Comparison of ENCODE assay signal across 17 cellular contexts in genomic region chr11:60977224-60977623, GRCh38. TPM values are rescaled to one million over a fixed set of nuclear protein-coding genes. Genes with fewer than 3 reads are reported as not detected.
DNase-seq lines count a peak whose midpoint lies in the region; ATAC-seq, FAIRE-seq and TF ChIP-seq lines count a peak whose summit lies in the region.
"Had no signal": no experiment of that assay in that cellular context is flagged by ENCODE, and none has a peak within 500 bp of the region (broad histone marks: within the 10 kb centered on the region; RNA-seq: fewer than 3 reads in every experiment).

No MANE protein-coding gene starts in this region.

- intact Hi-C loops in HepG2 (cut with micrococcal nuclease; ENCODE audit: unreplicated experiment) (no loop called here), right lobe of liver (cut with DNase I) (no loop called here), PC-3 (cut with micrococcal nuclease) (no loop called here)
- intact Hi-C loops in activated CD4-positive, alpha-beta memory T cell treated with anti-CD3 and anti-CD28 coated beads for 36 hours (cut with micrococcal nuclease): no loop called here

- no peak overlapping the region for H3K4me2 ChIP-seq in HepG2 (ENCODE audit: low read depth, low read length)
- H3K4me2 ChIP-seq in PC-3 (ENCODE audit: low read length): no peak overlapping the region

- no peak for TF ChIP-seq POLR2A in HepG2 (IDR thresholded peaks at IDR 0.05; ENCODE audit: insufficient read depth in 1 of 2, low read depth in 2 of 2, low read length in 2 of 2)
- TF ChIP-seq POLR2A in right lobe of liver (IDR thresholded peaks at IDR 0.05): no peak

- H3K79me2 ChIP-seq in HepG2 (ENCODE audit: insufficient read depth, low read length) (no peaks in the 10 kb centered on the region), PC-3 (ENCODE audit: low read length) (no peaks in the 10 kb centered on the region)

- no peaks in the 10 kb centered on the region for H3K27me3 Mint-ChIP-seq in activated CD4-positive, alpha-beta memory T cell treated with anti-CD3 and anti-CD28 coated beads for 36 hours
- no peaks in the 10 kb centered on the region for H3K27me3 Mint-ChIP-seq in effector memory CD8-positive, alpha-beta T cell
- H3K27me3 Mint-ChIP-seq: brain had no signal

- no peaks in the 10 kb centered on the region for H3K9me3 Mint-ChIP-seq in activated CD4-positive, alpha-beta memory T cell treated with anti-CD3 and anti-CD28 coated beads for 36 hours
- no peaks in the 10 kb centered on the region for H3K9me3 Mint-ChIP-seq in effector memory CD8-positive, alpha-beta T cell
- H3K9me3 Mint-ChIP-seq: brain had no signal

- TF ChIP-seq RAD21 in HepG2 (CRISPR knock-in tag; IDR thresholded peaks at IDR 0.05): no peak

- H3K27ac Mint-ChIP-seq in activated CD4-positive, alpha-beta memory T cell treated with anti-CD3 and anti-CD28 coated beads for 36 hours: peak overlapping the region; percentile 99
- H3K27ac Mint-ChIP-seq in effector memory CD8-positive, alpha-beta T cell: peak overlapping the region; percentile 79 to 87

- BruUV-seq in HepG2 (replicated peaks; lab: Mats Ljungman, UMichigan) (no TSS peak), PC-3 (replicated peaks; lab: Mats Ljungman, UMichigan) (no TSS peak)

- H3K27me3 ChIP-seq in HepG2 (ENCODE audit: control insufficient read depth in 1 of 2, insufficient read depth in 2 of 2, low read length in 2 of 2) (peaks cover 6 to 42% of the 10 kb centered on the region in 2 experiments; a peak in 4 of 5 replicates), right lobe of liver (no peaks in the 10 kb centered on the region), PC-3 (ENCODE audit: low read length) (0 out of 2 replicates have a peak, but pooled peaks cover 9% of the 10 kb centered on the region)

- H3K9ac ChIP-seq in HepG2 (ENCODE audit: insufficient read depth, low read depth, low read length) (no peak overlapping the region), PC-3 (ENCODE audit: low read length) (no peak overlapping the region)

- H3K27ac ChIP-seq in HepG2 (ENCODE audit: extremely low read length, insufficient read depth, low read length) (no peak overlapping the region), right lobe of liver (no peak overlapping the region), PC-3 (ENCODE audit: low read length) (no peak overlapping the region)
- H3K27ac ChIP-seq: coronary artery had no signal

- no peaks in the 10 kb centered on the region; a peak in 1 of 5 replicates for H3K36me3 ChIP-seq in HepG2 (replicated peaks in 1 of 2; ENCODE audit: control insufficient read depth in 1 of 2, insufficient read depth in 2 of 2, low read length in 2 of 2)
- H3K36me3 ChIP-seq in right lobe of liver: no peaks in the 10 kb centered on the region
- no peaks in the 10 kb centered on the region for H3K36me3 ChIP-seq in PC-3 (ENCODE audit: low read depth, low read length)
- H3K36me3 ChIP-seq: HAP-1, heart right ventricle had no signal

- POLR2A ChIA-PET in HepG2 (lab: Yijun Ruan, JAX): no interaction called here
- POLR2A ChIA-PET in activated CD4-positive, alpha-beta memory T cell treated with anti-CD3 and anti-CD28 coated beads for 36 hours (lab: Charles Lee): interaction anchor here (0.6 to 1.3 kb wide), 9 partner anchors 43 to 134 kb away, joined by 3 to 6 read pairs (median 4); no protein-coding TSS in a partner anchor
- POLR2A ChIA-PET in PC-3 (lab: Charles Lee; ENCODE audit: unreplicated experiment): no interaction called here

- peaks cover 56% of the 10 kb centered on the region for H3K4me1 Mint-ChIP-seq in activated CD4-positive, alpha-beta memory T cell treated with anti-CD3 and anti-CD28 coated beads for 36 hours (ENCODE audit: low read depth)
- H3K4me1 Mint-ChIP-seq in effector memory CD8-positive, alpha-beta T cell (ENCODE audit: low read depth in 2 of 2): peaks cover 51 to 60% of the 10 kb centered on the region in 2 donors

- FAIRE-seq in HepG2 (lab: Jason Lieb, UNC): no peak
- FAIRE-seq: D721Med, endothelial cell of umbilical vein had no signal

- ATAC-seq in HepG2 (no peak), right lobe of liver (no peak), PC-3 (no peak), GM18909 (IDR thresholded peaks at IDR 0.05; ENCODE audit: poor library complexity, unreplicated experiment) (no peak), GM19324 (IDR thresholded peaks at IDR 0.05; ENCODE audit: low FRiP score, unreplicated experiment) (no peak)
- ATAC-seq in effector memory CD8-positive, alpha-beta T cell (replicated peaks): no peak
- ATAC-seq: heart right ventricle had no signal

- H3K9me3 ChIP-seq in HepG2 (ENCODE audit: low read length) (no peaks in the 10 kb centered on the region), right lobe of liver (no peaks in the 10 kb centered on the region), PC-3 (ENCODE audit: low read length) (no peaks in the 10 kb centered on the region)
- H3K9me3 ChIP-seq: HAP-1, heart right ventricle had no signal

- no peaks in the 10 kb centered on the region for H3F3A ChIP-seq in PC-3 (ENCODE audit: low read length, unreplicated experiment)

- TF ChIP-seq EP300 in HepG2 (IDR thresholded peaks at IDR 0.05; ENCODE audit: low read depth in 2 of 2, low read length in 2 of 2) (no peak), HepG2 (CRISPR knock-in tag; IDR thresholded peaks at IDR 0.05; ENCODE audit: borderline replicate concordance) (no peak)

- H2AFZ ChIP-seq in HepG2 (ENCODE audit: low read length): no peak overlapping the region
- no peak overlapping the region for H2AFZ ChIP-seq in PC-3 (ENCODE audit: low read length)

- WGBS in HepG2 (ENCODE audit: low lambda C conversion rate): 8% methylated on average over 4 of the region's 4 CpGs
- WGBS in right lobe of liver (ENCODE audit: insufficient coverage, low coverage, low lambda C conversion rate, missing lambda C conversion rate): 71% methylated on average over 3 of the region's 4 CpGs

- no peaks in the 10 kb centered on the region for H4K20me1 ChIP-seq in HepG2 (ENCODE audit: insufficient read depth, low read length)
- H4K20me1 ChIP-seq in PC-3 (ENCODE audit: low read length): no peaks in the 10 kb centered on the region

- CTCF ChIA-PET in HepG2 (lab: Yijun Ruan, JAX; ENCODE audit: low intra/inter-chr PET ratio, low total read pairs) (no interaction called here), PC-3 (lab: Charles Lee) (no interaction called here)
- CTCF ChIA-PET in activated CD4-positive, alpha-beta memory T cell treated with anti-CD3 and anti-CD28 coated beads for 36 hours (lab: Charles Lee): interaction anchor here (0.7 to 1.1 kb wide), 4 partner anchors 15 to 27 kb away, joined by 3 to 4 read pairs (median 3); no protein-coding TSS in a partner anchor

- DNase-seq in HepG2 (ENCODE audit: low spot score) (no peak), right lobe of liver (no peak), PC-3 (no peak)
- no peak for DNase-seq in activated CD4-positive, alpha-beta memory T cell treated with anti-CD3 and anti-CD28 coated beads for 36 hours
- DNase-seq in effector memory CD8-positive, alpha-beta T cell: no peak
- DNase-seq: activated CD8-positive, alpha-beta memory T cell treated with anti-CD3 and anti-CD28 coated beads for 24 hours; heart right ventricle; NCI-H526 had no signal

- in situ Hi-C loops in HepG2 (cut with HindIII; ENCODE audit: extremely low pct_ligation_motif_present, low pct_unique_long_range_greater_than_20kb): no loop called here

- H3K4me3 ChIP-seq in HepG2 (replicated peaks in 1 of 3; ENCODE audit: insufficient read depth in 1 of 3, low read depth in 2 of 3, low read length in 3 of 3) (no peak overlapping the region), right lobe of liver (no peak overlapping the region), PC-3 (ENCODE audit: low read length) (no peak overlapping the region)
- H3K4me3 ChIP-seq: coronary artery, HAP-1, heart right ventricle had no signal

- peaks cover 81% of the 10 kb centered on the region for H3K36me3 Mint-ChIP-seq in activated CD4-positive, alpha-beta memory T cell treated with anti-CD3 and anti-CD28 coated beads for 36 hours
- H3K36me3 Mint-ChIP-seq in effector memory CD8-positive, alpha-beta T cell (ENCODE audit: insufficient read depth): peaks cover 38% of the 10 kb centered on the region
- H3K36me3 Mint-ChIP-seq: brain had no signal

- peak overlapping the region; percentile 95 for H3K4me3 Mint-ChIP-seq in activated CD4-positive, alpha-beta memory T cell treated with anti-CD3 and anti-CD28 coated beads for 36 hours
- H3K4me3 Mint-ChIP-seq in effector memory CD8-positive, alpha-beta T cell: peak overlapping the region; percentile 76 to 89
- H3K4me3 Mint-ChIP-seq: brain had no signal

- H3K4me1 ChIP-seq in HepG2 (ENCODE audit: insufficient read depth, low read length) (no peaks in the 10 kb centered on the region), right lobe of liver (no peaks in the 10 kb centered on the region), PC-3 (ENCODE audit: insufficient read depth, low read length) (no peaks in the 10 kb centered on the region)
- H3K4me1 ChIP-seq: HAP-1 had no signal

- TF ChIP-seq CTCF in HepG2 (CRISPR knock-in tag; IDR thresholded peaks at IDR 0.05) (no peak), right lobe of liver (IDR thresholded peaks at IDR 0.05) (no peak), PC-3 (conservative IDR thresholded peaks at IDR 0.05; ENCODE audit: low read depth, low read length) (no peak)

- H3K9me2 ChIP-seq in PC-3 (replicated peaks; ENCODE audit: low read length): no peaks in the 10 kb centered on the region

RNA-seq across cellular contexts. Expression of gene CD6, which starts 5.7 kb away (rescaled TPM):
- total RNA-seq in HepG2 (2016; rRNA removed; fragmentation: Illumina TruSeq; extraction: Trizol): not detected in 2 replicates
- not detected in 2 replicates for total RNA-seq in HepG2 (2016; cell fraction: cytosol; rRNA removed; fragmentation: Illumina TruSeq; extraction: Trizol; ENCODE audit: low read depth)
- not detected in 2 replicates for total RNA-seq in HepG2 (2016; cell fraction: insoluble cytoplasmic fraction; rRNA removed; fragmentation: Illumina TruSeq; extraction: Trizol)
- total RNA-seq in HepG2 (2016; cell fraction: membrane; rRNA removed; fragmentation: Illumina TruSeq; extraction: Trizol): not detected in 2 replicates
- not detected in 2 replicates for total RNA-seq in HepG2 (2016; cell fraction: nucleus; rRNA removed; fragmentation: Illumina TruSeq; extraction: Trizol)
- not detected in 2 replicates for polyA plus RNA-seq in HepG2 (2011; rRNA removed)
- polyA plus RNA-seq in HepG2 (2011; cell fraction: cytosol; rRNA removed): not detected in 2 replicates
- not detected in 2 replicates for polyA plus RNA-seq in HepG2 (2011; cell fraction: nucleus; rRNA removed)
- not detected in 2 replicates for polyA plus RNA-seq in HepG2 (2012)
- polyA plus RNA-seq in HepG2 (2016; cell fraction: cytosol; fragmentation: Illumina TruSeq; extraction: Trizol; ENCODE audit: low read depth): not detected in 2 replicates
- not detected in 2 replicates for polyA plus RNA-seq in HepG2 (2016; cell fraction: insoluble cytoplasmic fraction; fragmentation: Illumina TruSeq; extraction: Trizol; ENCODE audit: low read depth)
- not detected in 2 replicates for polyA plus RNA-seq in HepG2 (2016; cell fraction: membrane; fragmentation: Illumina TruSeq; extraction: Trizol; ENCODE audit: low read depth)
- not detected in 2 replicates for polyA plus RNA-seq in HepG2 (2016; cell fraction: nucleus; fragmentation: Illumina TruSeq; extraction: Trizol; ENCODE audit: insufficient read depth, low read depth)
- polyA minus RNA-seq in HepG2 (2011; rRNA and poly(A)+ RNA removed; ENCODE audit: low replicate concordance): not detected in 2 replicates
- polyA minus RNA-seq in HepG2 (2011; cell fraction: cytosol; rRNA and poly(A)+ RNA removed): not detected in 2 replicates
- polyA minus RNA-seq in HepG2 (2011; cell fraction: nucleus; rRNA and poly(A)+ RNA removed): not detected in 2 replicates
- 1 to 10 TPM in 1 of 6 experiments, under 1 TPM in 5; 0.29 to 2.4 (median 0.52) TPM for total RNA-seq in right lobe of liver
- 100 to 1,000 TPM; 271 to 279 TPM for total RNA-seq in activated CD4-positive, alpha-beta memory T cell treated with anti-CD3 and anti-CD28 coated beads for 36 hours
- not detected in 2 replicates for total RNA-seq in PC-3 (2014; rRNA removed)
- total RNA-seq: endothelial cell of umbilical vein, LHCN-M2, renal cortical epithelial cell had no signal
- polyA plus RNA-seq: endothelial cell of umbilical vein had no signal

RNA-seq across cellular contexts. Expression of gene SLC15A3, which starts 25.2 kb away (rescaled TPM):
- total RNA-seq in HepG2 (2016; rRNA removed; fragmentation: Illumina TruSeq; extraction: Trizol) (0.58 and 0.77 TPM in 2 replicates), right lobe of liver (10 to 100 TPM in 3 of 6 experiments, 1 to 10 TPM in 3; 7.2 to 22.2 (median 9.2) TPM), PC-3 (2014; rRNA removed) (not detected in 2 replicates)
- total RNA-seq in HepG2 (2016; cell fraction: cytosol; rRNA removed; fragmentation: Illumina TruSeq; extraction: Trizol; ENCODE audit: low read depth): 0.09 TPM in 1 of 2 replicates, not detected in the other
- total RNA-seq in HepG2 (2016; cell fraction: insoluble cytoplasmic fraction; rRNA removed; fragmentation: Illumina TruSeq; extraction: Trizol): 0.49 and 1.1 TPM in 2 replicates
- 0.49 and 1.1 TPM in 2 replicates for total RNA-seq in HepG2 (2016; cell fraction: membrane; rRNA removed; fragmentation: Illumina TruSeq; extraction: Trizol)
- 1.8 and 2.8 TPM in 2 replicates for total RNA-seq in HepG2 (2016; cell fraction: nucleus; rRNA removed; fragmentation: Illumina TruSeq; extraction: Trizol)
- polyA plus RNA-seq in HepG2 (2011; rRNA removed): 0.45 and 1.1 TPM in 2 replicates
- polyA plus RNA-seq in HepG2 (2011; cell fraction: cytosol; rRNA removed): 0.23 and 0.60 TPM in 2 replicates
- polyA plus RNA-seq in HepG2 (2011; cell fraction: nucleus; rRNA removed): 0.97 and 1.0 TPM in 2 replicates
- 0.27 TPM in 1 of 2 replicates, not detected in the other for polyA plus RNA-seq in HepG2 (2012)
- 0.18 and 0.51 TPM in 2 replicates for polyA plus RNA-seq in HepG2 (2016; cell fraction: cytosol; fragmentation: Illumina TruSeq; extraction: Trizol; ENCODE audit: low read depth)
- 0.53 and 0.84 TPM in 2 replicates for polyA plus RNA-seq in HepG2 (2016; cell fraction: insoluble cytoplasmic fraction; fragmentation: Illumina TruSeq; extraction: Trizol; ENCODE audit: low read depth)
- 0.44 and 0.58 TPM in 2 replicates for polyA plus RNA-seq in HepG2 (2016; cell fraction: membrane; fragmentation: Illumina TruSeq; extraction: Trizol; ENCODE audit: low read depth)
- 1.3 TPM in 1 of 2 replicates, not detected in the other for polyA plus RNA-seq in HepG2 (2016; cell fraction: nucleus; fragmentation: Illumina TruSeq; extraction: Trizol; ENCODE audit: insufficient read depth, low read depth)
- 1.4 and 4.0 TPM in 2 replicates for polyA minus RNA-seq in HepG2 (2011; rRNA and poly(A)+ RNA removed; ENCODE audit: low replicate concordance)
- polyA minus RNA-seq in HepG2 (2011; cell fraction: cytosol; rRNA and poly(A)+ RNA removed): 0.97 and 1.5 TPM in 2 replicates
- polyA minus RNA-seq in HepG2 (2011; cell fraction: nucleus; rRNA and poly(A)+ RNA removed): 1.5 and 1.6 TPM in 2 replicates
- total RNA-seq in activated CD4-positive, alpha-beta memory T cell treated with anti-CD3 and anti-CD28 coated beads for 36 hours: 1 to 10 TPM; 1.3 to 1.8 TPM

RNA-seq across cellular contexts. Expression of gene TMEM132A, which starts 53.0 kb away (rescaled TPM):
- total RNA-seq in HepG2 (2016; rRNA removed; fragmentation: Illumina TruSeq; extraction: Trizol) (8.4 and 32.9 TPM in 2 replicates), right lobe of liver (1 to 10 TPM in 4 of 6 experiments, under 1 TPM in 2; 0.76 to 4.2 (median 1.7) TPM), PC-3 (2014; rRNA removed) (84.2 and 88.1 TPM in 2 replicates)
- total RNA-seq in HepG2 (2016; cell fraction: cytosol; rRNA removed; fragmentation: Illumina TruSeq; extraction: Trizol; ENCODE audit: low read depth): 5.1 and 6.9 TPM in 2 replicates
- total RNA-seq in HepG2 (2016; cell fraction: insoluble cytoplasmic fraction; rRNA removed; fragmentation: Illumina TruSeq; extraction: Trizol): 6.9 and 31.8 TPM in 2 replicates
- total RNA-seq in HepG2 (2016; cell fraction: membrane; rRNA removed; fragmentation: Illumina TruSeq; extraction: Trizol): 11.9 and 13.4 TPM in 2 replicates
- 34.0 and 34.7 TPM in 2 replicates for total RNA-seq in HepG2 (2016; cell fraction: nucleus; rRNA removed; fragmentation: Illumina TruSeq; extraction: Trizol)
- polyA plus RNA-seq in HepG2 (2011; rRNA removed): 11.1 and 22.7 TPM in 2 replicates
- polyA plus RNA-seq in HepG2 (2011; cell fraction: cytosol; rRNA removed): 16.2 and 18.8 TPM in 2 replicates
- polyA plus RNA-seq in HepG2 (2011; cell fraction: nucleus; rRNA removed): 103 and 122 TPM in 2 replicates
- 19.3 and 25.4 TPM in 2 replicates for polyA plus RNA-seq in HepG2 (2012)
- 3.3 and 4.8 TPM in 2 replicates for polyA plus RNA-seq in HepG2 (2016; cell fraction: cytosol; fragmentation: Illumina TruSeq; extraction: Trizol; ENCODE audit: low read depth)
- polyA plus RNA-seq in HepG2 (2016; cell fraction: insoluble cytoplasmic fraction; fragmentation: Illumina TruSeq; extraction: Trizol; ENCODE audit: low read depth): 7.6 and 10.7 TPM in 2 replicates
- 8.3 and 10.4 TPM in 2 replicates for polyA plus RNA-seq in HepG2 (2016; cell fraction: membrane; fragmentation: Illumina TruSeq; extraction: Trizol; ENCODE audit: low read depth)
- 64.1 and 72.1 TPM in 2 replicates for polyA plus RNA-seq in HepG2 (2016; cell fraction: nucleus; fragmentation: Illumina TruSeq; extraction: Trizol; ENCODE audit: insufficient read depth, low read depth)
- 19.8 and 31.0 TPM in 2 replicates for polyA minus RNA-seq in HepG2 (2011; rRNA and poly(A)+ RNA removed; ENCODE audit: low replicate concordance)
- 15.7 and 16.8 TPM in 2 replicates for polyA minus RNA-seq in HepG2 (2011; cell fraction: cytosol; rRNA and poly(A)+ RNA removed)
- 19.7 and 26.0 TPM in 2 replicates for polyA minus RNA-seq in HepG2 (2011; cell fraction: nucleus; rRNA and poly(A)+ RNA removed)
- 1 to 10 TPM; 3.3 to 5.7 TPM for total RNA-seq in activated CD4-positive, alpha-beta memory T cell treated with anti-CD3 and anti-CD28 coated beads for 36 hours

Comparison
In these comparisons a context has a peak if more than half of its experiments do, and no peak if none do; other contexts are left out.
1. RNA of gene CD6, which starts 5.7 kb away (total RNA-seq): 271 to 279 TPM in activated CD4-positive, alpha-beta memory T cell treated with anti-CD3 and anti-CD28 coated beads for 36 hours; 0.29 to 2.4 TPM in right lobe of liver, not detected in HepG2 and not detected in PC-3; every median in the first group is over 10 times any median in the second.